In the genomic region with DNA sequence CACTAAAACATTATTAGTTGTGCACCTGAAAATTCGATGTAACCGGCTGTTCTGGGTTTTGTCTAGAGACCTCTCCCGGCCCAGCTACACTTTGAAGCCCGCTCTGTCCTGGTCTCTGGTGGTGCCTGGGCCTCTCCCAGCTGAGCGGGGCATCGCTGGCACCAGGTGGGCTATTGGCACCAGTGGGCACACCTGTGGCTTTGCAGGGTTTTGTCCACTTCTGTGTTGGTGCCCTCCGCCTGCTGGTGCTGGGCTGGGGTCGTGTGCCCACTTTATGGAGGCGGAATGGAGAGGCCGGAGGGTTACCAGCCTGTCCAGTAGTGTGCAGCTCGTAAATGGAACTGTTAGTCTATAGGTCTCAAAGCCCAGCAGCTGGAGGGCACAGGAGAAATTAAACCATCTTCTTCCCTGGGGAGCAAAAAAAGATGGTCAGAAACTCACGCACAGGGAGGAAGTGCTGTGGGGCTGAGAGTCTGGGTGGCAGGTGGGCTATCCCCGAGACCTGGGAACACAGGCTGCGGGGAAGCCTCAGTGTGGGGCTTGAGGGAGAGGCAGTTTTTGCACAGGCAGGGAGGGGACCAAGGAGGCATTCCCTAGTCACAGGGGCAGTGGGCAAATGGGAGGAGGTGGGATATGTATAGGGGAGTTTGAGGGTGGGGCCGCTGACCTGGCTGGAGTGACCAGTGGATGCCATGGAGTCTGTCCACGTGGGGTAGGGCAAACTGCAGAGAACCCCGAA, we compare ENCODE assay signal across 2 cellular contexts.
TF ChIP-seq lines count a peak whose summit lies in the region.

No MANE protein-coding gene starts in this region.

TF ChIP-seq in HEK293, 187 proteins besides CTCF, POLR2A, EP300 and RAD21 (continued from another document):
- TF ChIP-seq SCRT1 (tag by site-specific recombination; IDR thresholded peaks at IDR 0.05; ENCODE audit: borderline replicate concordance) (peak; percentile 38; the same call in 1 of the 2 replicates), ZNF280D (tag by site-specific recombination; IDR thresholded peaks at IDR 0.05) (no peak), ZNF169 (tag by site-specific recombination; IDR thresholded peaks at IDR 0.05) (no peak)
- TF ChIP-seq, protein P1, sequence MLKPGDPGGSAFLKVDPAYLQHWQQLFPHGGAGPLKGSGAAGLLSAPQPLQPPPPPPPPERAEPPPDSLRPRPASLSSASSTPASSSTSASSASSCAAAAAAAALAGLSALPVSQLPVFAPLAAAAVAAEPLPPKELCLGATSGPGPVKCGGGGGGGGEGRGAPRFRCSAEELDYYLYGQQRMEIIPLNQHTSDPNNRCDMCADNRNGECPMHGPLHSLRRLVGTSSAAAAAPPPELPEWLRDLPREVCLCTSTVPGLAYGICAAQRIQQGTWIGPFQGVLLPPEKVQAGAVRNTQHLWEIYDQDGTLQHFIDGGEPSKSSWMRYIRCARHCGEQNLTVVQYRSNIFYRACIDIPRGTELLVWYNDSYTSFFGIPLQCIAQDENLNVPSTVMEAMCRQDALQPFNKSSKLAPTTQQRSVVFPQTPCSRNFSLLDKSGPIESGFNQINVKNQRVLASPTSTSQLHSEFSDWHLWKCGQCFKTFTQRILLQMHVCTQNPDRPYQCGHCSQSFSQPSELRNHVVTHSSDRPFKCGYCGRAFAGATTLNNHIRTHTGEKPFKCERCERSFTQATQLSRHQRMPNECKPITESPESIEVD (tag by site-specific recombination; IDR thresholded peaks at IDR 0.05) = no peak
TF ChIP-seq in HEK293: peak in this region for 1.

TF ChIP-seq in HepG2, 621 proteins besides CTCF, POLR2A, EP300 and RAD21 (continued from another document and continues in another):
- TF ChIP-seq, protein P2, sequence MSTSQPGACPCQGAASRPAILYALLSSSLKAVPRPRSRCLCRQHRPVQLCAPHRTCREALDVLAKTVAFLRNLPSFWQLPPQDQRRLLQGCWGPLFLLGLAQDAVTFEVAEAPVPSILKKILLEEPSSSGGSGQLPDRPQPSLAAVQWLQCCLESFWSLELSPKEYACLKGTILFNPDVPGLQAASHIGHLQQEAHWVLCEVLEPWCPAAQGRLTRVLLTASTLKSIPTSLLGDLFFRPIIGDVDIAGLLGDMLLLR (CRISPR knock-in tag; IDR thresholded peaks at IDR 0.05) = peak; percentile 27; the same call in 1 of the 2 replicates
- TF ChIP-seq ZNF460 (CRISPR knock-in tag; IDR thresholded peaks at IDR 0.05; ENCODE audit: borderline replicate concordance) = no peak
- peak; percentile 75; the same call in 1 of the 2 replicates for TF ChIP-seq KDM5B (CRISPR knock-in tag; IDR thresholded peaks at IDR 0.05; ENCODE audit: borderline replicate concordance)
- no peak for TF ChIP-seq ZNF790 (CRISPR knock-in tag; IDR thresholded peaks at IDR 0.05; ENCODE audit: borderline replicate concordance)
- peak; percentile 47; the same call in 1 of the 2 replicates for TF ChIP-seq SNAI1 (CRISPR knock-in tag; IDR thresholded peaks at IDR 0.05; ENCODE audit: borderline replicate concordance)
- no peak for TF ChIP-seq NR2F6 (IDR thresholded peaks at IDR 0.05)
- TF ChIP-seq NR2F6 (CRISPR knock-in tag; IDR thresholded peaks at IDR 0.05) = no peak
- 0 out of 2 replicates have a peak, but pooled peaks have one; percentile 36 for TF ChIP-seq TARDBP (CRISPR knock-in tag; IDR thresholded peaks at IDR 0.05)
- 0 out of 2 replicates have a peak, but pooled peaks have one; percentile 3 for TF ChIP-seq TCF7 (IDR thresholded peaks at IDR 0.05; ENCODE audit: low read depth)
- TF ChIP-seq TBX2 (CRISPR knock-in tag; IDR thresholded peaks at IDR 0.05; ENCODE audit: borderline replicate concordance) = peak; percentile 12; the same call in 1 of the 2 replicates
- no peak for TF ChIP-seq REXO4 (CRISPR knock-in tag; IDR thresholded peaks at IDR 0.05; ENCODE audit: borderline replicate concordance)
- no peak for TF ChIP-seq MLXIP (CRISPR knock-in tag; IDR thresholded peaks at IDR 0.05; ENCODE audit: borderline replicate concordance)
- TF ChIP-seq MAX (IDR thresholded peaks at IDR 0.05) = peak; percentile 16; the same call in 1 of the 2 replicates
- no peak for TF ChIP-seq ZNF850 (CRISPR knock-in tag; conservative IDR thresholded peaks at IDR 0.05)
- 0 out of 2 replicates have a peak, but pooled peaks have one; percentile 7 for TF ChIP-seq MED13 (CRISPR knock-in tag; IDR thresholded peaks at IDR 0.05)
- TF ChIP-seq ZNF605 (CRISPR knock-in tag; IDR thresholded peaks at IDR 0.05) = peak; percentile 48; the same call in 1 of the 2 replicates
- TF ChIP-seq ZNF232 (CRISPR knock-in tag; IDR thresholded peaks at IDR 0.05; ENCODE audit: borderline replicate concordance) = 0 out of 2 replicates have a peak, but pooled peaks have one; percentile 45
- TF ChIP-seq AKAP8 (CRISPR knock-in tag; IDR thresholded peaks at IDR 0.05) = peak; percentile 57; the same call in 1 of the 2 replicates
- TF ChIP-seq NCOA2 (CRISPR knock-in tag; IDR thresholded peaks at IDR 0.05) = no peak
- TF ChIP-seq, protein P3, sequence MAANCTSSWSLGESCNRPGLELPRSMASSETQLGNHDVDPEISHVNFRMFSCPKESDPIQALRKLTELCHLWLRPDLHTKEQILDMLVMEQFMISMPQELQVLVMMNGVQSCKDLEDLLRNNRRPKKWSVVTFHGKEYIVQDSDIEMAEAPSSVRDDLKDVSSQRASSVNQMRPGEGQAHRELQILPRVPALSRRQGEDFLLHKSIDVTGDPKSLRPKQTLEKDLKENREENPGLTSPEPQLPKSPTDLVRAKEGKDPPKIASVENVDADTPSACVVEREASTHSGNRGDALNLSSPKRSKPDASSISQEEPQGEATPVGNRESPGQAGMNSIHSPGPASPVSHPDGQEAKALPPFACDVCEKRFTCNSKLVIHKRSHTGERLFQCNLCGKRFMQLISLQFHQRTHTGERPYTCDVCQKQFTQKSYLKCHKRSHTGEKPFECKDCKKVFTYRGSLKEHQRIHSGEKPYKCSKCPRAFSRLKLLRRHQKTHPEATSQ (CRISPR knock-in tag; IDR thresholded peaks at IDR 0.05; ENCODE audit: borderline replicate concordance) = no peak
- TF ChIP-seq ZNF710 (CRISPR knock-in tag; IDR thresholded peaks at IDR 0.05; ENCODE audit: borderline replicate concordance) = 0 out of 2 replicates have a peak, but pooled peaks have one; percentile 18
- TF ChIP-seq CEBPB (IDR thresholded peaks at IDR 0.05; ENCODE audit: borderline replicate concordance, low read depth, low read length) = no peak
- TF ChIP-seq, protein P4, sequence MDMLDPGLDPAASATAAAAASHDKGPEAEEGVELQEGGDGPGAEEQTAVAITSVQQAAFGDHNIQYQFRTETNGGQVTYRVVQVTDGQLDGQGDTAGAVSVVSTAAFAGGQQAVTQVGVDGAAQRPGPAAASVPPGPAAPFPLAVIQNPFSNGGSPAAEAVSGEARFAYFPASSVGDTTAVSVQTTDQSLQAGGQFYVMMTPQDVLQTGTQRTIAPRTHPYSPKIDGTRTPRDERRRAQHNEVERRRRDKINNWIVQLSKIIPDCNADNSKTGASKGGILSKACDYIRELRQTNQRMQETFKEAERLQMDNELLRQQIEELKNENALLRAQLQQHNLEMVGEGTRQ (IDR thresholded peaks at IDR 0.05; ENCODE audit: low read depth, low read length) = no peak
- TF ChIP-seq, protein P4 (CRISPR knock-in tag; IDR thresholded peaks at IDR 0.05; ENCODE audit: borderline replicate concordance) = no peak
- no peak for TF ChIP-seq SMAD1 (CRISPR knock-in tag; IDR thresholded peaks at IDR 0.05; ENCODE audit: borderline replicate concordance, low read depth)
- 0 out of 2 replicates have a peak, but pooled peaks have one; percentile 6 for TF ChIP-seq SALL1 (CRISPR knock-in tag; IDR thresholded peaks at IDR 0.05)
- TF ChIP-seq UBTF (CRISPR knock-in tag; IDR thresholded peaks at IDR 0.05) = peak; percentile 38; the same call in 1 of the 2 replicates
- 0 out of 2 replicates have a peak, but pooled peaks have one; percentile 49 for TF ChIP-seq ZNF776 (CRISPR knock-in tag; IDR thresholded peaks at IDR 0.05)
- TF ChIP-seq NFE2L1 (CRISPR knock-in tag; IDR thresholded peaks at IDR 0.05; ENCODE audit: borderline replicate concordance) = 0 out of 2 replicates have a peak, but pooled peaks have one; percentile 27
- 0 out of 2 replicates have a peak, but pooled peaks have one; percentile 6 for TF ChIP-seq ZNF143 (CRISPR knock-in tag; IDR thresholded peaks at IDR 0.05)
- TF ChIP-seq ZFAT (CRISPR knock-in tag; conservative IDR thresholded peaks at IDR 0.05) = no peak
- 0 out of 2 replicates have a peak, but pooled peaks have one; percentile 19 for TF ChIP-seq REPIN1 (CRISPR knock-in tag; IDR thresholded peaks at IDR 0.05; ENCODE audit: borderline replicate concordance, low read depth)
- 0 out of 2 replicates have a peak, but pooled peaks have one; percentile 10 for TF ChIP-seq ZSCAN31 (CRISPR knock-in tag; IDR thresholded peaks at IDR 0.05; ENCODE audit: low read depth)
- peak; percentile 88 for TF ChIP-seq ZNF629 (CRISPR knock-in tag; conservative IDR thresholded peaks at IDR 0.05)
- TF ChIP-seq ATF1 (CRISPR knock-in tag; IDR thresholded peaks at IDR 0.05) = no peak
- TF ChIP-seq HIVEP1 (CRISPR knock-in tag; IDR thresholded peaks at IDR 0.05) = peak; percentile 64; the same call in 1 of the 2 replicates
- TF ChIP-seq ZNF766 (CRISPR knock-in tag; IDR thresholded peaks at IDR 0.05; ENCODE audit: borderline replicate concordance) = no peak
